ENCODE assay signal across 9 cellular contexts in the genomic region with DNA sequence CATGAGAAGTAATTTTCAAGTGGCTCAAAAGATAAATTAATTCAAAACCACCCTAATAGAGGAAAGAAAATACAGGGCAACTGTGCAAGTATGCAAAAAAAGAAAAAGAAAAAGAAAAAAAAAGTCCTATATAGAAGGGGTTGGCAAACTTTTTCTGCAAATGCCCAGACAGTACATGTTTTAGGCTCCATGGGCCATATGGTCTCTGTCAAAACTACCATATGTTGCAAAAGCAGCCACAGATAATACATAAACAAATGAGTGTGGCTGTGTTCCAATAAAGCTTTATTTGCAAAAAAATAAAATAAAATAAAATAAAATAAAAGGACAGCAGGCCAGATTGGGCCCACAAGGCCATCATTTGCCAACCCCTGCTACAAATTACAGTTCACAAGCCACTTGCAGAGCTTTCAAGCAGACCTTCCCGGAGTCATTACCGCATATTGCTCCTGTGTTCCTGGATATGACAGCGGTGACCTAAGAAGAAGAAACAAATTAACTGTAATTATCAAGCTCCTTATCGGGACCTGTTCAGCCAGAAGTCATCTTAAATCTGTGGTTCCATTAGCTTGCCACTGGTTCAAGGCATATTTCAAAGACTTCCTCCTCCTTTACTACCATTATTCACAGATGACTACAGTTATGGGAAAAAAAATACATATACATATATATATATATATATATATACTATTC. TPM values are rescaled to one million over a fixed set of nuclear protein-coding genes. Genes with fewer than 3 reads are reported as not detected.
DNase-seq lines count a peak whose midpoint lies in the region; ATAC-seq lines count a peak whose summit lies in the region.
"Had no signal": no experiment of that assay in that cellular context is flagged by ENCODE, and none has a peak within 500 bp of the region (broad histone marks: within the 10 kb centered on the region; RNA-seq: fewer than 3 reads in every experiment).

No MANE protein-coding gene starts in this region.

- ATAC-seq in HG02588 (IDR thresholded peaks at IDR 0.05; ENCODE audit: unreplicated experiment) = no peak
- ATAC-seq in left lobe of liver = no peak
- ATAC-seq in HG02870 (IDR thresholded peaks at IDR 0.05; ENCODE audit: unreplicated experiment) = no peak

- H3K4me1 ChIP-seq in CD4-positive, alpha-beta memory T cell (ENCODE audit: insufficient read depth, low read length) = peaks cover 52% of the 10 kb centered on the region

- peak overlapping the region in 1 of 8 donors; percentile 80 for H3K4me3 Mint-ChIP-seq in CD4-positive, alpha-beta memory T cell
- peak overlapping the region; percentile 39 for H3K4me3 Mint-ChIP-seq in activated T-helper 1 cell treated with anti-CD3 and anti-CD28 coated beads, Interleukin-12 subunit alpha, Interleukin-12 subunit beta, Interleukin-2, Interleukin-4 antibody, amounts not matched to agents 30 ng/mL and 10 ng/mL and 1 ng/mL, durations not matched to agents 14 hours and 24 hours and 36 hours

- H3K9me3 ChIP-seq in CD4-positive, alpha-beta memory T cell (ENCODE audit: control insufficient read depth in 1 of 2, low read length in 2 of 2) = no peaks in the 10 kb centered on the region

- peak overlapping the region; percentile 96 for H3K27ac ChIP-seq in CD4-positive, alpha-beta memory T cell (ENCODE audit: low read depth, low read length)

- no peaks in the 10 kb centered on the region for H3K9me3 Mint-ChIP-seq in CD4-positive, alpha-beta memory T cell
- H3K9me3 Mint-ChIP-seq in activated T-helper 1 cell treated with anti-CD3 and anti-CD28 coated beads, Interleukin-12 subunit alpha, Interleukin-12 subunit beta, Interleukin-2, Interleukin-4 antibody, amounts not matched to agents 30 ng/mL and 10 ng/mL and 1 ng/mL, durations not matched to agents 14 hours and 24 hours and 36 hours = no peaks in the 10 kb centered on the region

- DNase-seq in CD4-positive, alpha-beta memory T cell = no peak
- DNase-seq in KBM-7 (peak; percentile 70), myocyte (ENCODE audit: low read depth) (peak; percentile 22), left lobe of liver (ENCODE audit: low spot score) (no peak)
- no peak for DNase-seq in activated T-helper 1 cell treated with anti-CD3 and anti-CD28 coated beads, Interleukin-12 subunit alpha, Interleukin-12 subunit beta, Interleukin-2, Interleukin-4 antibody, amounts not matched to agents 30 ng/mL and 10 ng/mL and 1 ng/mL, durations not matched to agents 14 hours and 24 hours and 36 hours (ENCODE audit: low spot score)
- DNase-seq in activated CD4-positive, alpha-beta T cell treated with anti-CD3 and anti-CD28 coated beads, Interleukin-2, amount 50 U/mL, for 4 hours = no peak
- DNase-seq: NCI-H226 had no signal

- peaks cover 3 to 27% of the 10 kb centered on the region in 2 donors for H3K36me3 Mint-ChIP-seq in CD4-positive, alpha-beta memory T cell
- H3K36me3 Mint-ChIP-seq in activated T-helper 1 cell treated with anti-CD3 and anti-CD28 coated beads, Interleukin-12 subunit alpha, Interleukin-12 subunit beta, Interleukin-2, Interleukin-4 antibody, amounts not matched to agents 30 ng/mL and 10 ng/mL and 1 ng/mL, durations not matched to agents 14 hours and 24 hours and 36 hours (ENCODE audit: low read depth) = peaks cover 25% of the 10 kb centered on the region

- intact Hi-C loops in CD4-positive, alpha-beta memory T cell (cut with micrococcal nuclease) = no loop called here
- intact Hi-C loops in activated T-helper 1 cell treated with anti-CD3 and anti-CD28 coated beads, Interleukin-12 subunit alpha, Interleukin-12 subunit beta, Interleukin-2, Interleukin-4 antibody, amounts not matched to agents 30 ng/mL and 10 ng/mL and 1 ng/mL, durations not matched to agents 14 hours and 24 hours and 36 hours (cut with micrococcal nuclease) = loop anchor here (5.0 to 10.0 kb wide), 5 partner anchors 131 to 906 kb away; partner anchors contain the start of genes CIITA and SOCS1

- POLR2A ChIA-PET in CD4-positive, alpha-beta memory T cell (lab: Charles Lee; ENCODE audit: partially characterized antibody) = interaction anchor here (1.9 to 8.3 kb wide), 3 partner anchors 9 to 38 kb away, joined by 6 to 155 read pairs (median 20); partner anchors contain the start of gene ZC3H7A

- in situ Hi-C loops in KBM-7 (cut with MboI; ENCODE audit: low pct_unique_long_range_greater_than_20kb, low sequenced_read_pairs) = no loop called here

- H3K27me3 Mint-ChIP-seq in CD4-positive, alpha-beta memory T cell = no peaks in the 10 kb centered on the region
- H3K27me3 Mint-ChIP-seq in activated T-helper 1 cell treated with anti-CD3 and anti-CD28 coated beads, Interleukin-12 subunit alpha, Interleukin-12 subunit beta, Interleukin-2, Interleukin-4 antibody, amounts not matched to agents 30 ng/mL and 10 ng/mL and 1 ng/mL, durations not matched to agents 14 hours and 24 hours and 36 hours (ENCODE audit: insufficient read depth) = no peaks in the 10 kb centered on the region

- peak overlapping the region; percentile 93 to 100 (median 98) for H3K27ac Mint-ChIP-seq in CD4-positive, alpha-beta memory T cell
- H3K27ac Mint-ChIP-seq in activated T-helper 1 cell treated with anti-CD3 and anti-CD28 coated beads, Interleukin-12 subunit alpha, Interleukin-12 subunit beta, Interleukin-2, Interleukin-4 antibody, amounts not matched to agents 30 ng/mL and 10 ng/mL and 1 ng/mL, durations not matched to agents 14 hours and 24 hours and 36 hours = peak overlapping the region; percentile 98

- peaks cover 26 to 45% (median 34%) of the 10 kb centered on the region in 4 donors for H3K4me1 Mint-ChIP-seq in CD4-positive, alpha-beta memory T cell
- H3K4me1 Mint-ChIP-seq in activated T-helper 1 cell treated with anti-CD3 and anti-CD28 coated beads, Interleukin-12 subunit alpha, Interleukin-12 subunit beta, Interleukin-2, Interleukin-4 antibody, amounts not matched to agents 30 ng/mL and 10 ng/mL and 1 ng/mL, durations not matched to agents 14 hours and 24 hours and 36 hours (ENCODE audit: low read depth) = peaks cover 42% of the 10 kb centered on the region

- no peaks in the 10 kb centered on the region for H3K27me3 ChIP-seq in CD4-positive, alpha-beta memory T cell (ENCODE audit: insufficient read depth, low read length)

- no peak overlapping the region for H3K4me3 ChIP-seq in CD4-positive, alpha-beta memory T cell (ENCODE audit: low read length in 2 of 2)

- H3K36me3 ChIP-seq in CD4-positive, alpha-beta memory T cell (ENCODE audit: insufficient read depth, low read length) = peaks cover 5% of the 10 kb centered on the region

- CTCF ChIA-PET in CD4-positive, alpha-beta memory T cell (lab: Charles Lee; ENCODE audit: partially characterized antibody) = interaction anchor here (1.0 to 2.4 kb wide), 6 partner anchors 11 to 287 kb away, joined by 3 to 13 read pairs (median 4); partner anchors contain the start of gene ZC3H7A

RNA-seq across cellular contexts. Expression of gene ZC3H7A, which starts 15.9 kb away (rescaled TPM):
- 10 to 100 TPM; 85.0 to 92.1 TPM for total RNA-seq in CD4-positive, alpha-beta memory T cell
- polyA plus RNA-seq in CD4-positive, alpha-beta memory T cell = 10 to 100 TPM; 39.9 to 47.6 TPM
- total RNA-seq in activated T-helper 1 cell treated with anti-CD3 and anti-CD28 coated beads, Interleukin-12 subunit alpha, Interleukin-12 subunit beta, Interleukin-2, Interleukin-4 antibody, amounts not matched to agents 30 ng/mL and 10 ng/mL and 1 ng/mL, durations not matched to agents 14 hours and 24 hours and 36 hours = 71.0 and 78.9 TPM in 2 replicates
- 28.2 and 48.2 TPM in 2 replicates for total RNA-seq in myocyte
- 32.5 TPM for polyA plus RNA-seq in myocyte (2012)
- 20.5 TPM for total RNA-seq in left lobe of liver

RNA-seq across cellular contexts. Expression of gene TXNDC11, which starts 38.5 kb away (rescaled TPM):
- 10 to 100 TPM; 51.7 to 59.8 TPM for total RNA-seq in CD4-positive, alpha-beta memory T cell
- 10 to 100 TPM; 54.7 to 62.6 TPM for polyA plus RNA-seq in CD4-positive, alpha-beta memory T cell
- 52.7 and 55.9 TPM in 2 replicates for total RNA-seq in activated T-helper 1 cell treated with anti-CD3 and anti-CD28 coated beads, Interleukin-12 subunit alpha, Interleukin-12 subunit beta, Interleukin-2, Interleukin-4 antibody, amounts not matched to agents 30 ng/mL and 10 ng/mL and 1 ng/mL, durations not matched to agents 14 hours and 24 hours and 36 hours
- total RNA-seq in myocyte (24.5 and 33.8 TPM in 2 replicates), left lobe of liver (49.1 TPM)
- polyA plus RNA-seq in myocyte (2012) = 26.8 TPM

Comparison
In these comparisons a context has a peak if more than half of its experiments do, and no peak if none do; other contexts are left out.
1. DNase-seq: peak in KBM-7 (single experiment) and myocyte (single experiment); none in CD4-positive, alpha-beta memory T cell (0 of 5), activated T-helper 1 cell treated with anti-CD3 and anti-CD28 coated beads, Interleukin-12 subunit alpha, Interleukin-12 subunit beta, Interleukin-2, Interleukin-4 antibody, amounts not matched to agents 30 ng/mL and 10 ng/mL and 1 ng/mL, durations not matched to agents 14 hours and 24 hours and 36 hours (single experiment), activated CD4-positive, alpha-beta T cell treated with anti-CD3 and anti-CD28 coated beads, Interleukin-2, amount 50 U/mL, for 4 hours (0 of 2) and left lobe of liver (single experiment).